In genomic region chrX:132810964-132811712, GRCh38 we compare ENCODE assay signal across 30 cellular contexts.
"Had no signal": no experiment of that assay in that cellular context is flagged by ENCODE, and none has a peak within 500 bp of the region (broad histone marks: within the 10 kb centered on the region; RNA-seq: fewer than 3 reads in every experiment).

No MANE protein-coding gene starts in this region.

- H3K36me3 ChIP-seq: adrenal gland, Peyer's patch, SJSA1 had no signal

- H3K27me3 ChIP-seq: Peyer's patch, SJSA1 had no signal

- H3K9me3 ChIP-seq: adrenal gland, Peyer's patch, SJSA1, SK-N-SH had no signal

- H3K4me1 ChIP-seq: adrenal gland, Peyer's patch, SJSA1 had no signal

- H3K4me3 ChIP-seq: adrenal gland, Peyer's patch, SJSA1 had no signal

- DNase-seq: activated CD4-positive, alpha-beta T cell treated with anti-CD3 and anti-CD28 coated beads for 36 hours; activated CD4-positive, alpha-beta T cell treated with anti-CD3 and anti-CD28 coated beads, Interleukin-2, amount 10 ng/mL, durations not matched to agents 7 days and 5 days; activated CD4-positive, alpha-beta T cell treated with anti-CD3 and anti-CD28 coated beads, Interleukin-2, amount 50 U/mL, for 48 hours; activated CD8-positive, alpha-beta T cell treated with anti-CD3 and anti-CD28 coated beads, Interleukin-2, amount 10 ng/mL, durations not matched to agents 7 days and 5 days; activated gamma-delta T cell treated with Interleukin-2 at 50 U/mL for 16 hours; activated naive CD4-positive, alpha-beta T cell treated with anti-CD3 and anti-CD28 coated beads for 36 hours; activated T-cell treated with anti-CD3 and anti-CD28 coated beads, Interleukin-2, amount 50 U/mL, for 24 hours; adrenal gland; central memory CD4-positive, alpha-beta T cell; NCI-H1092 treated with DMSO at 0.1 percent for 48 hours; NCI-H1417; NCI-H146; NCI-H187; NCI-H2029 treated with DMSO at 0.1 percent for 48 hours; NCI-H2107; NCI-H2171; NCI-H524; NCI-H69; NCI-H82; NK-92 treated with Interleukin-12 subunit alpha and Interleukin-12 subunit beta, amount 100 ng/mL, for 24 hours; PC-3; Peyer's patch; RPMI8226; SHP77 treated with DMSO at 0.1 percent for 48 hours; SK-N-SH had no signal

- H3K27ac ChIP-seq: adrenal gland, KMS-11, Peyer's patch, SJSA1 had no signal

- ATAC-seq: activated CD4-positive, alpha-beta T cell treated with anti-CD3 and anti-CD28 coated beads for 36 hours; activated CD4-positive, CD25-positive, alpha-beta regulatory T cell treated with anti-CD3 and anti-CD28 coated beads, Interleukin-2, amount 50 U/mL, for 24 hours; activated CD8-positive, alpha-beta T cell treated with anti-CD3 and anti-CD28 coated beads, Interleukin-2, amount 10 ng/mL, durations not matched to agents 7 days and 5 days; activated naive CD4-positive, alpha-beta T cell treated with anti-CD3 and anti-CD28 coated beads, Interleukin-2, amount 50 U/mL, for 72 hours; PC-3; WTC11 had no signal
